ENCODE assay signal across 17 cellular contexts in genomic region chr22:46654927-46655595, GRCh38. TPM values are rescaled to one million over a fixed set of nuclear protein-coding genes. Genes with fewer than 3 reads are reported as not detected.
DNase-seq lines count a peak whose midpoint lies in the region; ATAC-seq, FAIRE-seq and TF ChIP-seq lines count a peak whose summit lies in the region.
"Had no signal": no experiment of that assay in that cellular context is flagged by ENCODE, and none has a peak within 500 bp of the region (broad histone marks: within the 10 kb centered on the region; RNA-seq: fewer than 3 reads in every experiment).

No MANE protein-coding gene starts in this region.

- no peak overlapping the region for H3K4me3 Mint-ChIP-seq in MCF 10A (ENCODE audit: unreplicated experiment)
- H3K4me3 Mint-ChIP-seq in stimulated activated effector memory CD8-positive, alpha-beta T cell treated with anti-CD3 and anti-CD28 coated beads, Interleukin-12 subunit alpha, Interleukin-12 subunit beta, amount 100 ng/mL, for 72 hours, result no peak overlapping the region
- no peak overlapping the region for H3K4me3 Mint-ChIP-seq in endothelial cell (ENCODE audit: unreplicated experiment)
- H3K4me3 Mint-ChIP-seq: CD8-positive, alpha-beta memory T cell had no signal

- DNase-seq in MCF 10A (ENCODE audit: unreplicated experiment) (peak; percentile 67), breast epithelium (ENCODE audit: low spot score in 2 of 2) (no peak), RWPE2 (ENCODE audit: low spot score) (no peak), bronchial epithelial cell (ENCODE audit: low read depth) (peak; percentile 55), NCI-H2107 (lab: John Stamatoyannopoulos, UW) (no peak), germinal center (ENCODE audit: low spot score) (no peak), endothelial cell (ENCODE audit: low spot score) (no peak)
- DNase-seq in stimulated activated effector memory CD8-positive, alpha-beta T cell treated with anti-CD3 and anti-CD28 coated beads, Interleukin-12 subunit alpha, Interleukin-12 subunit beta, amount 100 ng/mL, for 72 hours (ENCODE audit: low spot score in 2 of 2), result no peak
- DNase-seq: BE2C; CD8-positive, alpha-beta memory T cell; EL; MM.1S; NCI-H187 treated with DMSO at 0.1 percent for 48 hours; NCI-H2171; NCI-H82; SJCRH30 had no signal

- H3K4me3 ChIP-seq in breast epithelium, result no peak overlapping the region
- no peak overlapping the region for H3K4me3 ChIP-seq in RWPE2 (ENCODE audit: severe bottlenecking)
- H3K4me3 ChIP-seq in bronchial epithelial cell (ENCODE audit: low read depth, low read length), result no peak overlapping the region
- H3K4me3 ChIP-seq: SJCRH30 had no signal

- CTCF ChIA-PET in MCF 10A (lab: Yijun Ruan, JAX), result interaction anchor here (0.6 kb wide), 1 partner anchor 92 kb away, joined by 3 read pairs; no protein-coding TSS in a partner anchor

- H3K9me3 ChIP-seq in breast epithelium (no peaks in the 10 kb centered on the region), RWPE2 (ENCODE audit: severe bottlenecking) (no peaks in the 10 kb centered on the region)
- H3K9me3 ChIP-seq: BE2C, SJCRH30 had no signal

- TF ChIP-seq CTCF in MCF 10A (IDR thresholded peaks at IDR 0.05; ENCODE audit: unreplicated experiment), result no peak
- no peak for TF ChIP-seq CTCF in breast epithelium (IDR thresholded peaks at IDR 0.05)
- TF ChIP-seq CTCF in RWPE2 (IDR thresholded peaks at IDR 0.05; ENCODE audit: poor library complexity, severe bottlenecking), result no peak
- TF ChIP-seq CTCF in bronchial epithelial cell (IDR thresholded peaks at IDR 0.05; ENCODE audit: insufficient read depth, low read length, severe bottlenecking), result no peak
- TF ChIP-seq CTCF in endothelial cell (IDR thresholded peaks at IDR 0.05; ENCODE audit: unreplicated experiment), result no peak

- H3K4me1 ChIP-seq in breast epithelium, result peaks cover 3 to 8% of the 10 kb centered on the region in 2 donors
- peaks cover 14% of the 10 kb centered on the region for H3K4me1 ChIP-seq in RWPE2 (ENCODE audit: insufficient read depth, poor library complexity, severe bottlenecking)
- H3K4me1 ChIP-seq: BE2C had no signal

- no peaks in the 10 kb centered on the region for H3K27me3 ChIP-seq in breast epithelium
- H3K27me3 ChIP-seq in RWPE2 (ENCODE audit: insufficient read depth, poor library complexity, severe bottlenecking), result no peaks in the 10 kb centered on the region
- peaks cover 2% of the 10 kb centered on the region for H3K27me3 ChIP-seq in bronchial epithelial cell (ENCODE audit: control insufficient read depth, insufficient read depth, low read length)
- H3K27me3 ChIP-seq: BE2C, SJCRH30 had no signal

- BruUV-seq in MCF 10A (replicated peaks; lab: Mats Ljungman, UMichigan), result no TSS peak

- peak; percentile 21; the same call in 1 of the 3 replicates for ATAC-seq in RWPE2 (ENCODE audit: low read depth)
- no peak for ATAC-seq in stimulated activated effector memory CD8-positive, alpha-beta T cell treated with anti-CD3 and anti-CD28 coated beads, Interleukin-12 subunit alpha, Interleukin-12 subunit beta, amount 100 ng/mL, for 72 hours

- H3K27ac Mint-ChIP-seq in MCF 10A (ENCODE audit: low read depth, unreplicated experiment) (no peak overlapping the region), endothelial cell (ENCODE audit: unreplicated experiment) (no peak overlapping the region)
- H3K27ac Mint-ChIP-seq in stimulated activated effector memory CD8-positive, alpha-beta T cell treated with anti-CD3 and anti-CD28 coated beads, Interleukin-12 subunit alpha, Interleukin-12 subunit beta, amount 100 ng/mL, for 72 hours, result peak overlapping the region; percentile 79

- no peaks in the 10 kb centered on the region for H3K9me3 Mint-ChIP-seq in MCF 10A (ENCODE audit: unreplicated experiment)
- H3K9me3 Mint-ChIP-seq in stimulated activated effector memory CD8-positive, alpha-beta T cell treated with anti-CD3 and anti-CD28 coated beads, Interleukin-12 subunit alpha, Interleukin-12 subunit beta, amount 100 ng/mL, for 72 hours, result no peaks in the 10 kb centered on the region
- no peaks in the 10 kb centered on the region for H3K9me3 Mint-ChIP-seq in endothelial cell (ENCODE audit: unreplicated experiment)
- H3K9me3 Mint-ChIP-seq: CD8-positive, alpha-beta memory T cell had no signal

- H3K27ac ChIP-seq in breast epithelium (no peak overlapping the region), RWPE2 (ENCODE audit: poor library complexity, severe bottlenecking) (no peak overlapping the region)
- H3K27ac ChIP-seq: SJCRH30 had no signal

- intact Hi-C loops in MCF 10A (cut with micrococcal nuclease), result no loop called here
- intact Hi-C loops in breast epithelium (cut with DNase I; ENCODE audit: low total_unique reads), result loop anchor here (1.0 to 5.0 kb wide), 2 partner anchors 18 to 357 kb away; no protein-coding TSS in a partner anchor

- peaks cover 5% of the 10 kb centered on the region for H3K36me3 Mint-ChIP-seq in MCF 10A (ENCODE audit: insufficient read depth, unreplicated experiment)
- no peaks in the 10 kb centered on the region for H3K36me3 Mint-ChIP-seq in stimulated activated effector memory CD8-positive, alpha-beta T cell treated with anti-CD3 and anti-CD28 coated beads, Interleukin-12 subunit alpha, Interleukin-12 subunit beta, amount 100 ng/mL, for 72 hours
- H3K36me3 Mint-ChIP-seq in endothelial cell (ENCODE audit: low read depth, unreplicated experiment), result peaks cover 7% of the 10 kb centered on the region

- no peaks in the 10 kb centered on the region for H3K36me3 ChIP-seq in breast epithelium
- no peaks in the 10 kb centered on the region for H3K36me3 ChIP-seq in RWPE2 (ENCODE audit: low read depth)
- H3K36me3 ChIP-seq in bronchial epithelial cell (ENCODE audit: control insufficient read depth, insufficient read depth, low read length), result no peaks in the 10 kb centered on the region
- H3K36me3 ChIP-seq: SJCRH30 had no signal

- H3K4me1 Mint-ChIP-seq in MCF 10A (ENCODE audit: insufficient read depth, unreplicated experiment), result peaks cover 12% of the 10 kb centered on the region
- H3K4me1 Mint-ChIP-seq in stimulated activated effector memory CD8-positive, alpha-beta T cell treated with anti-CD3 and anti-CD28 coated beads, Interleukin-12 subunit alpha, Interleukin-12 subunit beta, amount 100 ng/mL, for 72 hours, result peaks cover 46% of the 10 kb centered on the region
- H3K4me1 Mint-ChIP-seq in endothelial cell (ENCODE audit: unreplicated experiment), result peaks cover 11% of the 10 kb centered on the region

- TF ChIP-seq POLR2A in breast epithelium (IDR thresholded peaks at IDR 0.05), result no peak

- H3K27me3 Mint-ChIP-seq in MCF 10A (ENCODE audit: insufficient read depth, unreplicated experiment) (no peaks in the 10 kb centered on the region), endothelial cell (ENCODE audit: unreplicated experiment) (peaks cover 7% of the 10 kb centered on the region)
- H3K27me3 Mint-ChIP-seq: CD8-positive, alpha-beta memory T cell had no signal

- POLR2A ChIA-PET in MCF 10A (lab: Yijun Ruan, JAX), result interaction anchor here (0.6 kb wide), 1 partner anchor 19 kb away, joined by 3 read pairs; no protein-coding TSS in a partner anchor

- FAIRE-seq in bronchial epithelial cell (lab: Jason Lieb, UNC), result no peak
- FAIRE-seq: H54 had no signal

RNA-seq across cellular contexts. Expression of gene GRAMD4, which starts 34.9 kb away (rescaled TPM):
- total RNA-seq in MCF 10A (2022), result 15.6 and 23.7 TPM in 2 replicates
- 10 to 100 TPM; 28.4 to 85.6 (median 61.0) TPM for total RNA-seq in breast epithelium
- 16.8 and 27.3 TPM in 2 replicates for total RNA-seq in bronchial epithelial cell
- total RNA-seq in endothelial cell (ENCODE audit: unreplicated experiment), result 42.7 TPM

Comparison
In these comparisons a context has a peak if more than half of its experiments do, and no peak if none do; other contexts are left out.
1. DNase-seq: peak in MCF 10A (single experiment) and bronchial epithelial cell (single experiment); none in breast epithelium (0 of 2), RWPE2 (single experiment), stimulated activated effector memory CD8-positive, alpha-beta T cell treated with anti-CD3 and anti-CD28 coated beads, Interleukin-12 subunit alpha, Interleukin-12 subunit beta, amount 100 ng/mL, for 72 hours (0 of 2), NCI-H2107 (single experiment), germinal center (single experiment) and endothelial cell (single experiment).